ENCODE assay signal across 23 cellular contexts in the genomic region with DNA sequence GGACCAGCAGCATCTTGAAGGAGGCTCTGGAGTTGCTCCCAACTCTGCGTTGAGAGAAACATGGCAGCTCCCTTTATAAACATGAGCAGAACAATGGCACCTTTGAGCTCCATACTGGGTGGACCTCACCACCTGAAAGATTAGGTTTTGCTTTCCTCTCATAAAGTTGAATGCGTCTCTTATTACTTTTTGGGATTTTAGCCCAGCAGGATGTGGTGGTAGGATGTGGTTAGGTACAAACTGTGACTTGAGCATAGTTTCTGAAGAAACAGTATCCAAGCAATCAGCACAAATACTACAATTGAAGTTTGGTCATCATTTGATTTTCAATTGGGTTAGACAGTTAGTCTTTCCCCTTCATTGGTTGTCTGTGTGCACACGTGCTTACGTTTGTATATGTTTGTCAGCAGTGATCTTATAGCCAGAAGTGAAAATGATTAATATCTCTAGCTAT. TPM values are rescaled to one million over a fixed set of nuclear protein-coding genes. Genes with fewer than 3 reads are reported as not detected.
DNase-seq lines count a peak whose midpoint lies in the region; ATAC-seq and TF ChIP-seq lines count a peak whose summit lies in the region.
"Had no signal": no experiment of that assay in that cellular context is flagged by ENCODE, and none has a peak within 500 bp of the region (broad histone marks: within the 10 kb centered on the region; RNA-seq: fewer than 3 reads in every experiment).

A gene with protein sequence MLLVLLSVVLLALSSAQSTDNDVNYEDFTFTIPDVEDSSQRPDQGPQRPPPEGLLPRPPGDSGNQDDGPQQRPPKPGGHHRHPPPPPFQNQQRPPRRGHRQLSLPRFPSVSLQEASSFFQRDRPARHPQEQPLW (minus strand): TSS at position 51 of the 454 bp plus-strand sequence. CDS start 38 bp downstream, at position 13.

- 75 to 82% methylated on average over 4 of the region's 4 CpGs for whole genome bisulfite sequencing in lower leg skin, 2 donors

- H3K4me1 Mint-ChIP-seq in CD8-positive, alpha-beta T cell (ENCODE audit: low read depth): peaks cover 40% of the 10 kb centered on the region
- H3K4me1 Mint-ChIP-seq in activated CD8-positive, alpha-beta T cell treated with anti-CD3 and anti-CD28 coated beads for 36 hours (ENCODE audit: low read depth): peaks cover 35% of the 10 kb centered on the region

- peaks cover 29% of the 10 kb centered on the region for H3K4me1 ChIP-seq in CD8-positive, alpha-beta T cell (ENCODE audit: insufficient read depth, low read length)
- H3K4me1 ChIP-seq in Peyer's patch: no peaks in the 10 kb centered on the region
- H3K4me1 ChIP-seq: psoas muscle had no signal

- no peaks in the 10 kb centered on the region for H3K27me3 ChIP-seq in CD8-positive, alpha-beta T cell (ENCODE audit: insufficient read depth, low read length)
- H3K27me3 ChIP-seq in Peyer's patch: no peaks in the 10 kb centered on the region
- H3K27me3 ChIP-seq: heart left ventricle had no signal

- no peak for DNase-seq in CD8-positive, alpha-beta T cell
- peak; percentile 52 for DNase-seq in activated CD8-positive, alpha-beta T cell treated with anti-CD3 and anti-CD28 coated beads for 36 hours
- DNase-seq in lower leg skin (ENCODE audit: low spot score in 2 of 2) (no peak), Peyer's patch (no peak), AG20443 (ENCODE audit: low spot score) (no peak)
- DNase-seq: activated CD8-positive, alpha-beta memory T cell treated with anti-CD3 and anti-CD28 coated beads, Interleukin-2, amount 50 U/mL, for 4 hours; AML-193; caudate nucleus; DMS 273 treated with DMSO at 0.1 percent for 48 hours; effector memory CD4-positive, alpha-beta T cell; GF-D8; heart left ventricle; NCI-H1436 treated with DMSO at 0.1 percent for 48 hours; NCI-H2227 treated with DMSO at 0.1 percent for 48 hours; NK-92 treated with Interleukin-12 subunit alpha and Interleukin-12 subunit beta, amount 100 ng/mL, for 24 hours; psoas muscle; stimulated activated CD4-positive, alpha-beta T cell treated with anti-CD3 and anti-CD28 coated beads, Interleukin-4, amount 100 ng/mL, for 4 hours; stimulated activated CD8-positive, alpha-beta memory T cell treated with anti-CD3 and anti-CD28 coated beads, Interleukin-4, amount 100 ng/mL, for 48 hours had no signal

- H3K4me3 ChIP-seq in CD8-positive, alpha-beta T cell (ENCODE audit: low read depth, low read length): no peak within 1 kb of the TSS
- H3K4me3 ChIP-seq in lower leg skin (ENCODE audit: low read depth, poor library complexity, severe bottlenecking) (no peak within 1 kb of the TSS), Peyer's patch (no peak within 1 kb of the TSS)
- H3K4me3 ChIP-seq: heart left ventricle, psoas muscle, smooth muscle cell had no signal

- POLR2A ChIA-PET in CD8-positive, alpha-beta T cell (lab: Charles Lee): no interaction called here
- POLR2A ChIA-PET in activated CD8-positive, alpha-beta T cell treated with anti-CD3 and anti-CD28 coated beads for 36 hours (lab: Charles Lee): no interaction called here

- intact Hi-C loops in CD8-positive, alpha-beta T cell (cut with DNase I, micrococcal nuclease): no loop called here
- intact Hi-C loops in activated CD8-positive, alpha-beta T cell treated with anti-CD3 and anti-CD28 coated beads for 36 hours (cut with micrococcal nuclease): no loop called here
- intact Hi-C loops in lower leg skin (cut with DNase I; ENCODE audit: low total_unique reads): no loop called here

- peak; percentile 34 for ATAC-seq in CD8-positive, alpha-beta T cell
- ATAC-seq in HG03159 (IDR thresholded peaks at IDR 0.05; ENCODE audit: unreplicated experiment) (peak; percentile 48), HG03439 (IDR thresholded peaks at IDR 0.05; ENCODE audit: unreplicated experiment) (no peak)
- ATAC-seq in activated CD8-positive, alpha-beta T cell treated with anti-CD3 and anti-CD28 coated beads for 36 hours: peak; percentile 68
- ATAC-seq: heart left ventricle, psoas muscle had no signal

- H3K9me3 ChIP-seq in CD8-positive, alpha-beta T cell (ENCODE audit: low read length): no peaks in the 10 kb centered on the region
- no peaks in the 10 kb centered on the region for H3K9me3 ChIP-seq in Peyer's patch
- H3K9me3 ChIP-seq: heart left ventricle, psoas muscle had no signal

- H3K27ac Mint-ChIP-seq in CD8-positive, alpha-beta T cell: no peak within 1 kb of the TSS
- H3K27ac Mint-ChIP-seq in activated CD8-positive, alpha-beta T cell treated with anti-CD3 and anti-CD28 coated beads for 36 hours: no peak within 1 kb of the TSS

- CTCF ChIA-PET in CD8-positive, alpha-beta T cell (lab: Charles Lee): no interaction called here
- CTCF ChIA-PET in activated CD8-positive, alpha-beta T cell treated with anti-CD3 and anti-CD28 coated beads for 36 hours (lab: Charles Lee): interaction anchor here (1.0 kb wide), 1 partner anchor 99 kb away, joined by 4 read pairs; no protein-coding TSS in a partner anchor

- H3K36me3 Mint-ChIP-seq in CD8-positive, alpha-beta T cell: peaks cover 42% of the 10 kb centered on the region
- H3K36me3 Mint-ChIP-seq in activated CD8-positive, alpha-beta T cell treated with anti-CD3 and anti-CD28 coated beads for 36 hours (ENCODE audit: low read depth): peaks cover 11% of the 10 kb centered on the region

- TF ChIP-seq CTCF in CD8-positive, alpha-beta T cell (IDR thresholded peaks at IDR 0.05): no peak
- no peak for TF ChIP-seq CTCF in activated CD8-positive, alpha-beta T cell treated with anti-CD3 and anti-CD28 coated beads for 36 hours (IDR thresholded peaks at IDR 0.05)
- no peak for TF ChIP-seq CTCF in lower leg skin (IDR thresholded peaks at IDR 0.05)
- no peak for TF ChIP-seq CTCF in Peyer's patch (IDR thresholded peaks at IDR 0.05)

- H3K27me3 Mint-ChIP-seq in CD8-positive, alpha-beta T cell (ENCODE audit: low read depth): no peaks in the 10 kb centered on the region
- no peaks in the 10 kb centered on the region for H3K27me3 Mint-ChIP-seq in activated CD8-positive, alpha-beta T cell treated with anti-CD3 and anti-CD28 coated beads for 36 hours
- H3K27me3 Mint-ChIP-seq: activated naive CD8-positive, alpha-beta T cell had no signal

- no peaks in the 10 kb centered on the region for H3K9me3 Mint-ChIP-seq in CD8-positive, alpha-beta T cell
- H3K9me3 Mint-ChIP-seq in activated CD8-positive, alpha-beta T cell treated with anti-CD3 and anti-CD28 coated beads for 36 hours: no peaks in the 10 kb centered on the region

- TF ChIP-seq POLR2A in lower leg skin (IDR thresholded peaks at IDR 0.05): no peak
- no peak for TF ChIP-seq POLR2A in Peyer's patch (IDR thresholded peaks at IDR 0.05)

- H3K27ac ChIP-seq in CD8-positive, alpha-beta T cell (ENCODE audit: low read depth, low read length): no peak within 1 kb of the TSS
- no peak within 1 kb of the TSS for H3K27ac ChIP-seq in Peyer's patch
- H3K27ac ChIP-seq: heart left ventricle, KMS-11, psoas muscle had no signal

- no peak within 1 kb of the TSS for H3K4me3 Mint-ChIP-seq in CD8-positive, alpha-beta T cell
- no peak within 1 kb of the TSS for H3K4me3 Mint-ChIP-seq in activated CD8-positive, alpha-beta T cell treated with anti-CD3 and anti-CD28 coated beads for 36 hours

- H3K36me3 ChIP-seq in CD8-positive, alpha-beta T cell (ENCODE audit: insufficient read depth, low read length): no peaks in the 10 kb centered on the region
- H3K36me3 ChIP-seq in Peyer's patch: no peaks in the 10 kb centered on the region

RNA-seq across cellular contexts. Expression of the gene that starts here (rescaled TPM):
- total RNA-seq in CD8-positive, alpha-beta T cell: not detected
- 1 to 10 TPM in 1 of 2 experiments, under 1 TPM in 1; 0.69 to 3.2 TPM for total RNA-seq in activated CD8-positive, alpha-beta T cell treated with anti-CD3 and anti-CD28 coated beads for 36 hours
- total RNA-seq in lower leg skin: 100 to 1,000 TPM in 1 of 4 donors, 10 to 100 TPM in 3; 33.5 to 101 (median 70.5) TPM
- total RNA-seq in Peyer's patch: 10 to 100 TPM in 1 of 4 donors, 1 to 10 TPM in 2, not detected in 1; 5.4 to 10.2 (median 5.8) TPM

Comparison
In these comparisons a context has a peak if more than half of its experiments do, and no peak if none do; other contexts are left out.
1. Peak in ATAC-seq in CD8-positive, alpha-beta T cell; RNA of the gene not detected or under 1 TPM.